Comparison of ENCODE assay signal across 11 cellular contexts in genomic region chr17:36850794-36851193, GRCh38.
DNase-seq lines count a peak whose midpoint lies in the region; ATAC-seq and TF ChIP-seq lines count a peak whose summit lies in the region.
"Had no signal": no experiment of that assay in that cellular context is flagged by ENCODE, and none has a peak within 500 bp of the region (broad histone marks: within the 10 kb centered on the region; RNA-seq: fewer than 3 reads in every experiment).

No MANE protein-coding gene starts in this region.

- H3K36me3 Mint-ChIP-seq in Calu3 (ENCODE audit: insufficient read depth, unreplicated experiment) = peaks cover 6% of the 10 kb centered on the region
- no peaks in the 10 kb centered on the region for H3K36me3 Mint-ChIP-seq in activated T-helper 17 cell treated with anti-CD3 and anti-CD28 coated beads, Interleukin-2, amount 50 U/mL, for 72 hours (ENCODE audit: low read depth)

- H3K27me3 ChIP-seq in HUES48 (ENCODE audit: control insufficient read depth, insufficient read depth, low read length) = peaks cover 19% of the 10 kb centered on the region

- no peak overlapping the region for H3K4me3 Mint-ChIP-seq in Calu3 (ENCODE audit: low read depth, unreplicated experiment)
- peak overlapping the region; percentile 80 for H3K4me3 Mint-ChIP-seq in activated T-helper 17 cell treated with anti-CD3 and anti-CD28 coated beads, Interleukin-2, amount 50 U/mL, for 72 hours

- peaks cover 31% of the 10 kb centered on the region for H3K27me3 Mint-ChIP-seq in Calu3 (ENCODE audit: unreplicated experiment)
- no peaks in the 10 kb centered on the region for H3K27me3 Mint-ChIP-seq in activated T-helper 17 cell treated with anti-CD3 and anti-CD28 coated beads, Interleukin-2, amount 50 U/mL, for 72 hours

- H3K4me3 ChIP-seq in HUES48 (ENCODE audit: low read depth, low read length) (no peak overlapping the region), coronary artery (no peak overlapping the region)

- no peaks in the 10 kb centered on the region for H3K36me3 ChIP-seq in HUES48 (ENCODE audit: control insufficient read depth, insufficient read depth, low read length)

- no peaks in the 10 kb centered on the region for H3K9me3 Mint-ChIP-seq in Calu3 (ENCODE audit: low read depth, unreplicated experiment)
- no peaks in the 10 kb centered on the region for H3K9me3 Mint-ChIP-seq in activated T-helper 17 cell treated with anti-CD3 and anti-CD28 coated beads, Interleukin-2, amount 50 U/mL, for 72 hours

- TF ChIP-seq CTCF in Calu3 (IDR thresholded peaks at IDR 0.05; ENCODE audit: unreplicated experiment) = no peak
- no peak for TF ChIP-seq CTCF in coronary artery (IDR thresholded peaks at IDR 0.05)

- peak overlapping the region; percentile 66 for H3K27ac Mint-ChIP-seq in Calu3 (ENCODE audit: unreplicated experiment)
- H3K27ac Mint-ChIP-seq in activated T-helper 17 cell treated with anti-CD3 and anti-CD28 coated beads, Interleukin-2, amount 50 U/mL, for 72 hours = peak overlapping the region; percentile 90

- no peaks in the 10 kb centered on the region for H3K9me3 ChIP-seq in HUES48 (ENCODE audit: control insufficient read depth, insufficient read depth, low read length)

- intact Hi-C loops in Calu3 (cut with micrococcal nuclease; ENCODE audit: unreplicated experiment) = loop anchor here (5.0 to 10.0 kb wide), 3 partner anchors 72 to 226 kb away; no protein-coding TSS in a partner anchor
- intact Hi-C loops in Right ventricle myocardium inferior (cut with DNase I) = no loop called here

- BruUV-seq in Calu3 (replicated peaks; lab: Mats Ljungman, UMichigan) = no TSS peak

- peak; percentile 87 for ATAC-seq in activated T-helper 17 cell treated with anti-CD3 and anti-CD28 coated beads, Interleukin-2, amount 50 U/mL, for 72 hours (replicated peaks)
- no peak for ATAC-seq in Right ventricle myocardium inferior

- CTCF ChIA-PET in Calu3 (lab: Charles Lee) = interaction anchor here (0.6 to 0.9 kb wide), 3 partner anchors 10 to 236 kb away, joined by 3 read pairs; no protein-coding TSS in a partner anchor

- H3K27ac ChIP-seq in HUES48 (ENCODE audit: low read depth, low read length) (peak overlapping the region; percentile 54), coronary artery (no peak overlapping the region)

- peaks cover 16% of the 10 kb centered on the region for H3K4me1 Mint-ChIP-seq in Calu3 (ENCODE audit: low read depth, unreplicated experiment)
- H3K4me1 Mint-ChIP-seq in activated T-helper 17 cell treated with anti-CD3 and anti-CD28 coated beads, Interleukin-2, amount 50 U/mL, for 72 hours = peaks cover 19% of the 10 kb centered on the region

- 0 out of 2 replicates have a peak, but pooled peaks cover 9% of the 10 kb centered on the region for H3K4me1 ChIP-seq in HUES48 (ENCODE audit: control insufficient read depth, insufficient read depth, low read length)

- no peak for DNase-seq in Calu3
- DNase-seq in kidney glomerular epithelial cell (lab: John Stamatoyannopoulos, UW) = peak; percentile 32
- DNase-seq in coronary artery (ENCODE audit: low spot score) = no peak
- DNase-seq in NCI-H1105 treated with DMSO at 0.1 percent for 48 hours (lab: John Stamatoyannopoulos, UW) = no peak
- no peak for DNase-seq in DMS153 (lab: John Stamatoyannopoulos, UW)
- DNase-seq in Right ventricle myocardium inferior (ENCODE audit: missing footprints) = no peak
- DNase-seq: GDM1, NCI-H1105, SHP77 treated with DMSO at 0.1 percent for 48 hours had no signal

- no peak overlapping the region for H3K9ac ChIP-seq in HUES48 (ENCODE audit: low read depth, low read length)
